8 cellular contexts compared by ENCODE assay signal in genomic region chr19:12801466-12802266, GRCh38. TPM values are rescaled to one million over a fixed set of nuclear protein-coding genes. Genes with fewer than 3 reads are reported as not detected.
DNase-seq lines count a peak whose midpoint lies in the region; ATAC-seq and TF ChIP-seq lines count a peak whose summit lies in the region.

TSS of gene PRDX2 (minus strand) at chr19:12801800. CDS start at chr19:12801261, 539 bp downstream.
TSS of gene THSD8 (plus strand) at chr19:12802069. CDS start at chr19:12802072, 3 bp downstream.

- H4K20me1 ChIP-seq in DOHH2 (ENCODE audit: control insufficient read depth, insufficient read depth, low read depth, low read length) = 0 out of 2 replicates have a peak, but pooled peaks cover 3% of the 10 kb centered on the region

- H3K36me3 Mint-ChIP-seq in nephron (ENCODE audit: low read depth) = peaks cover 9% of the 10 kb centered on the region

- H3K27me3 ChIP-seq in DOHH2 (ENCODE audit: control insufficient read depth, low read length) = no peaks in the 10 kb centered on the region
- H3K27me3 ChIP-seq in tibial artery = no peaks in the 10 kb centered on the region

- H3K4me2 ChIP-seq in DOHH2 (ENCODE audit: low read length) = peak within 1 kb of the TSS; percentile 66

- ATAC-seq in GM21360 (IDR thresholded peaks at IDR 0.05; ENCODE audit: unreplicated experiment) = no peak

- no peak for DNase-seq in Jurkat, Clone E6-1 (ENCODE audit: low read depth, low spot score)
- DNase-seq in RPMI8226 (peak; percentile 93), foreskin melanocyte (peak; percentile 45), tibial artery (peak; percentile 60 to 88)
- DNase-seq in activated naive CD4-positive, alpha-beta T cell (lab: John Stamatoyannopoulos, UW) = peak; percentile 27 to 78 (median 58)

- H3F3A ChIP-seq in DOHH2 (ENCODE audit: control insufficient read depth, insufficient read depth) = 0 out of 2 replicates have a peak, but pooled peaks cover 6% of the 10 kb centered on the region

- H3K9me3 Mint-ChIP-seq in nephron = no peaks in the 10 kb centered on the region

- peak within 1 kb of the TSS; percentile 35 to 72 (median 68) for H3K27ac Mint-ChIP-seq in nephron

- H3K9me2 ChIP-seq in DOHH2 (replicated peaks; ENCODE audit: control insufficient read depth, low read length) = no peaks in the 10 kb centered on the region

- 0 out of 2 replicates have a peak within 1 kb of the TSS, but pooled peaks have one; percentile 7 for H3K27ac ChIP-seq in DOHH2 (ENCODE audit: low read depth, low read length)
- peak within 1 kb of the TSS; percentile 62 to 82 for H3K27ac ChIP-seq in tibial artery

- peak within 1 kb of the TSS; percentile 78 to 92 (median 89) for H3K4me3 Mint-ChIP-seq in nephron

- H3K9me3 ChIP-seq in DOHH2 (ENCODE audit: control insufficient read depth, insufficient read depth, low read length) = no peaks in the 10 kb centered on the region
- H3K9me3 ChIP-seq in tibial artery = no peaks in the 10 kb centered on the region

- no peaks in the 10 kb centered on the region for H3K27me3 Mint-ChIP-seq in nephron (ENCODE audit: low read depth)

- peaks cover 23% of the 10 kb centered on the region for H3K79me2 ChIP-seq in DOHH2 (ENCODE audit: control insufficient read depth, low read length)

- intact Hi-C loops in tibial artery (cut with DNase I; ENCODE audit: low total_unique reads) = no loop called here

- TF ChIP-seq CTCF in DOHH2 (IDR thresholded peaks at IDR 0.05; ENCODE audit: low read depth, low read length, poor library complexity, severe bottlenecking) (no peak), nephron (IDR thresholded peaks at IDR 0.05; ENCODE audit: unreplicated experiment in 3 of 3) (no peak), tibial artery (IDR thresholded peaks at IDR 0.05) (peak in 1 of 2 experiments; percentile 6)

- H3K4me1 ChIP-seq in DOHH2 (ENCODE audit: control insufficient read depth, low read length) (peaks cover 29% of the 10 kb centered on the region), tibial artery (peaks cover under 1 to 25% (median 15%) of the 10 kb centered on the region in 4 donors)

- H3K4me3 ChIP-seq in DOHH2 (ENCODE audit: low read length) (peak within 1 kb of the TSS; percentile 74), tibial artery (peak within 1 kb of the TSS; percentile 65 to 66)
- H3K4me3 ChIP-seq in Jurkat, Clone E6-1 (ENCODE audit: low read length) = peak within 1 kb of the TSS; percentile 83

- H3K4me1 Mint-ChIP-seq in nephron = peaks cover 22% of the 10 kb centered on the region

- H3K36me3 ChIP-seq in DOHH2 (ENCODE audit: control insufficient read depth, low read length) = peaks cover 16% of the 10 kb centered on the region
- peaks cover 12 to 18% (median 18%) of the 10 kb centered on the region in 3 donors for H3K36me3 ChIP-seq in tibial artery

RNA-seq across cellular contexts. Expression of gene PRDX2, which starts in this region (rescaled TPM):
- polyA plus RNA-seq in Jurkat, Clone E6-1 (2012; ENCODE audit: insufficient read depth, insufficient read length) = 291 TPM

RNA-seq across cellular contexts. Expression of gene THSD8, which starts in this region (rescaled TPM):
- polyA plus RNA-seq in Jurkat, Clone E6-1 (2012; ENCODE audit: insufficient read depth, insufficient read length) = 89.2 TPM
